In genomic region chr7:152871678-152872060, GRCh38 we compare ENCODE assay signal across 25 cellular contexts.
DNase-seq lines count a peak whose midpoint lies in the region; ATAC-seq, FAIRE-seq and TF ChIP-seq lines count a peak whose summit lies in the region.
"Had no signal": no experiment of that assay in that cellular context is flagged by ENCODE, and none has a peak within 500 bp of the region (broad histone marks: within the 10 kb centered on the region; RNA-seq: fewer than 3 reads in every experiment).

No MANE protein-coding gene starts in this region.

- peak overlapping the region; percentile 81 for H2AK5ac ChIP-seq in neuronal stem cell (ENCODE audit: low read depth, low read length)

- TF ChIP-seq POLR2A in K562 (conservative IDR thresholded peaks at IDR 0.05) = no peak

- intact Hi-C loops in K562 (cut with micrococcal nuclease) = no loop called here
- intact Hi-C loops in kidney (cut with DNase I) = no loop called here
- intact Hi-C loops in ascending aorta (cut with DNase I) = no loop called here

- no peak for TF ChIP-seq RAD21 in K562 (CRISPR knock-in tag; conservative IDR thresholded peaks at IDR 0.05 in 1 of 2, IDR thresholded peaks at IDR 0.05 in 1 of 2)

- no peak for TF ChIP-seq EP300 in K562 (IDR thresholded peaks at IDR 0.05; ENCODE audit: low read length)

- peak; percentile 51 for DNase-seq in activated effector memory CD4-positive, alpha-beta T cell treated with anti-CD3 and anti-CD28 coated beads, Interleukin-2, amount 50 U/mL, for 16 hours
- no peak for DNase-seq in activated effector memory CD4-positive, alpha-beta T cell treated with Interleukin-2 at 50 U/mL for 16 hours
- DNase-seq in K562 (ENCODE audit: extremely low read depth in 1 of 4, low spot score in 3 of 4) = no peak
- DNase-seq in kidney = peak; percentile 48
- no peak for DNase-seq in neuronal stem cell (ENCODE audit: low spot score)
- no peak for DNase-seq in OCI-M2 (lab: John Stamatoyannopoulos, UW; ENCODE audit: unreplicated experiment)
- no peak for DNase-seq in H7
- no peak for DNase-seq in ascending aorta (ENCODE audit: low spot score in 2 of 2)
- DNase-seq: ACHN; BE2C; C1 segment of cervical spinal cord; CD4-positive, CD25-positive, alpha-beta regulatory T cell; CD8-positive, alpha-beta memory T cell; COR-L47; DMS 273 treated with DMSO at 0.1 percent for 48 hours; DMS53; DND-41; EL; HCEC 1CT; HFFc6; IMR-90 had no signal

- no peak overlapping the region for H2BK120ac ChIP-seq in neuronal stem cell (ENCODE audit: low read depth, low read length)

- H3K36me3 ChIP-seq in K562 (ENCODE audit: control insufficient read depth, insufficient read depth, low read length) = no peaks in the 10 kb centered on the region
- H3K36me3 ChIP-seq in kidney (ENCODE audit: control insufficient read depth in 1 of 2, insufficient read depth in 2 of 2, low read length in 2 of 2) = no peaks in the 10 kb centered on the region
- H3K36me3 ChIP-seq in neuronal stem cell (replicated peaks in 1 of 2; ENCODE audit: control insufficient read depth in 2 of 2, insufficient read depth in 2 of 2, low read length in 2 of 2) = no peaks in the 10 kb centered on the region
- H3K36me3 ChIP-seq in H7 (replicated peaks; ENCODE audit: control insufficient read depth, insufficient read depth, low read length) = no peaks in the 10 kb centered on the region
- no peaks in the 10 kb centered on the region for H3K36me3 ChIP-seq in ascending aorta
- H3K36me3 ChIP-seq: BE2C had no signal

- H4K20me1 ChIP-seq in K562 (replicated peaks; ENCODE audit: control insufficient read depth, insufficient read depth, low read length) = 0 out of 2 replicates have a peak, but pooled peaks cover 3% of the 10 kb centered on the region

- H3K4me3 ChIP-seq in K562 (no peak overlapping the region), kidney (ENCODE audit: low read length in 2 of 2) (no peak overlapping the region), neuronal stem cell (ENCODE audit: low read length in 2 of 2) (no peak overlapping the region), H7 (ENCODE audit: insufficient read depth, low read depth, low read length) (no peak overlapping the region), ascending aorta (no peak overlapping the region)
- H3K4me3 ChIP-seq: GM12878 had no signal

- H3K9me3 ChIP-seq in K562 (replicated peaks; ENCODE audit: control insufficient read depth, insufficient read depth, low read depth, low read length) (no peaks in the 10 kb centered on the region), kidney (ENCODE audit: control insufficient read depth in 1 of 2, low read length in 2 of 2) (no peaks in the 10 kb centered on the region), neuronal stem cell (replicated peaks in 1 of 2; ENCODE audit: control insufficient read depth in 2 of 2, insufficient read depth in 1 of 2, low read depth in 1 of 2, low read length in 2 of 2) (peaks cover 0 to 2% of the 10 kb centered on the region in 2 donors), ascending aorta (peaks cover 0 to 3% of the 10 kb centered on the region in 2 donors)
- H3K9me3 ChIP-seq: BE2C had no signal

- CTCF ChIA-PET in K562 (lab: Yijun Ruan, JAX; ENCODE audit: low intra/inter-chr PET ratio) = no interaction called here

- H3K79me2 ChIP-seq in K562 (ENCODE audit: control insufficient read depth, insufficient read depth, low read length) = no peaks in the 10 kb centered on the region

- TF ChIP-seq CTCF in K562 (IDR thresholded peaks at IDR 0.05 in 2 of 3, conservative IDR thresholded peaks at IDR 0.05 in 1 of 3; ENCODE audit: insufficient read depth in 2 of 3, low read depth in 1 of 3, low read length in 3 of 3) (no peak), kidney (IDR thresholded peaks at IDR 0.05; ENCODE audit: borderline replicate concordance, extremely low read depth, insufficient read depth) (no peak), ascending aorta (IDR thresholded peaks at IDR 0.05) (no peak)

- no peak overlapping the region for H4K8ac ChIP-seq in neuronal stem cell (ENCODE audit: low read depth, low read length)

- H3K4me1 ChIP-seq in K562 (replicated peaks in 1 of 2; ENCODE audit: control insufficient read depth in 2 of 2, insufficient read depth in 2 of 2, low read length in 2 of 2) (peaks cover 0 to 5% of the 10 kb centered on the region in 2 experiments; a peak in 1 of 5 replicates), kidney (ENCODE audit: control insufficient read depth in 1 of 2, insufficient read depth in 1 of 2, low read depth in 1 of 2, low read length in 2 of 2) (no peaks in the 10 kb centered on the region), neuronal stem cell (ENCODE audit: control insufficient read depth in 2 of 2, insufficient read depth in 1 of 2, low read depth in 1 of 2, low read length in 2 of 2) (no peaks in the 10 kb centered on the region), ascending aorta (no peaks in the 10 kb centered on the region)
- H3K4me1 ChIP-seq: BE2C had no signal

- POLR2A ChIA-PET in K562 (lab: Yijun Ruan, JAX) = interaction anchor here (0.7 to 1.4 kb wide), 3 partner anchors 9 to 128 kb away, joined by 3 to 5 read pairs (median 3); no protein-coding TSS in a partner anchor

- H3K4me2 ChIP-seq in K562 (ENCODE audit: insufficient read depth, low read length) (no peak overlapping the region), neuronal stem cell (ENCODE audit: insufficient read depth, low read length, poor library complexity, severe bottlenecking) (no peak overlapping the region)

- no peak overlapping the region for H3K4ac ChIP-seq in neuronal stem cell (ENCODE audit: low read length)

- H2BK12ac ChIP-seq in neuronal stem cell (ENCODE audit: low read length) = no peak overlapping the region

- in situ Hi-C loops in K562 (cut with MboI) = no loop called here

- no peak for FAIRE-seq in K562 (lab: Jason Lieb, UNC)
- FAIRE-seq in kidney (lab: Jason Lieb, UNC) = no peak
- FAIRE-seq: A204.1, GM12878, GM19239 had no signal

- WGBS in K562 (ENCODE audit: insufficient coverage, low coverage, missing lambda C conversion rate) = 30% methylated on average over 9 of the region's 9 CpGs
- no CpG with 5 or more reads among the region's 9 CpGs for WGBS in neuronal stem cell (ENCODE audit: extremely low coverage in 2 of 2, insufficient read length in 2 of 2, insufficient replicate concordance in 1 of 2), 2 donors

- H2BK5ac ChIP-seq in neuronal stem cell (ENCODE audit: low read length) = no peak overlapping the region

- no peak overlapping the region for H3K23ac ChIP-seq in neuronal stem cell (ENCODE audit: low read depth, low read length, poor library complexity)

- H3K14ac ChIP-seq in neuronal stem cell (ENCODE audit: low read length) = peak overlapping the region; percentile 14

- no peak overlapping the region for H4K91ac ChIP-seq in neuronal stem cell (ENCODE audit: low read depth, low read length, poor library complexity)

- no peaks in the 10 kb centered on the region for H3K9me1 ChIP-seq in K562 (ENCODE audit: control insufficient read depth, insufficient read depth, low read length)

- ATAC-seq in K562 = peak; percentile 23
- ATAC-seq: GM12878 had no signal

- H3K27ac ChIP-seq in K562 (ENCODE audit: extremely low read depth, low read depth, low read length) = no peak overlapping the region
- H3K27ac ChIP-seq in kidney (ENCODE audit: low read depth in 2 of 2, low read length in 2 of 2) = no peak overlapping the region
- H3K27ac ChIP-seq in neuronal stem cell (replicated peaks; ENCODE audit: low read length) = no peak overlapping the region
- no peak overlapping the region for H3K27ac ChIP-seq in ascending aorta
- H3K27ac ChIP-seq: HL-60 had no signal

- H3K79me1 ChIP-seq in neuronal stem cell (ENCODE audit: low read depth, low read length) = no peaks in the 10 kb centered on the region

- peak overlapping the region; percentile 19 for H3K18ac ChIP-seq in neuronal stem cell (ENCODE audit: low read length)

- H2AFZ ChIP-seq in K562 (ENCODE audit: low read depth, low read length) (no peak overlapping the region), neuronal stem cell (ENCODE audit: low read length) (no peak overlapping the region)

- H3K9ac ChIP-seq in K562 (ENCODE audit: insufficient read depth in 1 of 2, low read depth in 2 of 2, low read length in 2 of 2) = no peak overlapping the region
- H3K9ac ChIP-seq in kidney (ENCODE audit: low read length in 2 of 2) = no peak overlapping the region
- no peak overlapping the region for H3K9ac ChIP-seq in neuronal stem cell (ENCODE audit: low read depth, low read length, poor library complexity)

- no TSS peak for BruUV-seq in K562 (replicated peaks; lab: Mats Ljungman, UMichigan)

- no peak overlapping the region for H2BK15ac ChIP-seq in neuronal stem cell (ENCODE audit: low read length)

- H3K27me3 ChIP-seq in K562 (ENCODE audit: control insufficient read depth in 2 of 2, insufficient read depth in 2 of 2, low read length in 2 of 2) (peaks cover 0 to 9% of the 10 kb centered on the region in 2 experiments; a peak in 1 of 5 replicates), neuronal stem cell (ENCODE audit: control insufficient read depth in 3 of 3, insufficient read depth in 3 of 3, low read depth in 1 of 3, low read length in 3 of 3) (no peaks in the 10 kb centered on the region), H7 (ENCODE audit: control insufficient read depth, insufficient read depth, low read length) (no peaks in the 10 kb centered on the region), ascending aorta (no peaks in the 10 kb centered on the region)
- H3K27me3 ChIP-seq: BE2C had no signal

TF ChIP-seq in K562, 482 proteins besides CTCF, POLR2A, EP300 and RAD21:
- TF ChIP-seq ELF4 (CRISPR knock-in tag; IDR thresholded peaks at IDR 0.05) = no peak
- 0 out of 2 replicates have a peak, but pooled peaks have one; percentile 5 for TF ChIP-seq POLR2G (IDR thresholded peaks at IDR 0.05; ENCODE audit: low read depth, low read length)

Comparison
In these comparisons a context has a peak if more than half of its experiments do, and no peak if none do; other contexts are left out.
1. DNase-seq: peak in activated effector memory CD4-positive, alpha-beta T cell treated with anti-CD3 and anti-CD28 coated beads, Interleukin-2, amount 50 U/mL, for 16 hours (single experiment) and kidney (single experiment); none in activated effector memory CD4-positive, alpha-beta T cell treated with Interleukin-2 at 50 U/mL for 16 hours (single experiment), K562 (0 of 4), neuronal stem cell (single experiment), OCI-M2 (single experiment), H7 (single experiment) and ascending aorta (0 of 2).